ENCODE assay signal across 20 cellular contexts in the genomic region with DNA sequence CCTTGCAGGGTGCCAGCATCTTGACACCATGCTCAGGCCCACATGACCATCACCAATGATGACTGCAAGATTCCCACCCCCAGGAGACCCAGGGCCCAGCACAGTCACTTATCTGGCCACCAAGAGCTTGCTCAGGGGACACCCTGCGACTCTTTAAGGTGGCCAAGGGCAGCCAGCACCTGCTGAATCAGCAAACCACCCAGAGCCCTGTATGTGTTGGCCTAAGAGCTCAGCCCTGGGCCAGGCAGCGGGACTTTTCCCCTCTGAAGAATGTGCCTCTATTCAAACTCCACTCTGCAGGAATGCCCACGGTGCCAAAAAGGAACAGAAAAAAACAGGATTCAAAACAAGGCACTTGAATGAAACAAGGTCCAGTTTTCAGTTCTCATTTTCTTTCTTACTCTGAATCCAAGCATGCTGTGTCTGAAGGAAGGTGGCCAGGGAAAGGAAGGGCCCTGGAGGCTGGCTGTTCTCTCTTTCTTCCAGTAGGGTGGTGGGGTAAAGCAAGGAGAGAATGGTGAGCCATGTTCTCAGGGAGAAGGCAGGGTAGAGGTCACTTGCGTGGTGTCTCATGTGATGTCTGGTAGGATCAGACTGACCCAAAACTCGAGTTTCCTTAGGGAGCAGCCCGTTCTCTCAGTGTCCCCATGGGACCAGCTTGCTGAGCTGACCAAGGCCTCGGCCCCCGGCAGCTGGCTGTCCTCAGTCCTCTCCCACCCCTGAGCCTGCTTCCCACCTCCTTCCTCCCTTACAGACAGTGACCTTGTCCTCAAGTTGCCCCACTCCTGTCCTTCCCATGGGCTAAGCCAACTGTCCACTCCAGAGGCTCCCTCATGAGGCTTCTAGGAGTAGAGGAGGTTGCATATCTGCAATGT.
DNase-seq lines count a peak whose midpoint lies in the region; ATAC-seq and TF ChIP-seq lines count a peak whose summit lies in the region.
"Had no signal": no experiment of that assay in that cellular context is flagged by ENCODE, and none has a peak within 500 bp of the region (broad histone marks: within the 10 kb centered on the region; RNA-seq: fewer than 3 reads in every experiment).

No MANE protein-coding gene starts in this region.

- no peaks in the 10 kb centered on the region for H3K79me2 ChIP-seq in trophoblast cell (ENCODE audit: control insufficient read depth, insufficient read depth, low read length, poor library complexity)

- no CpG with 5 or more reads among the region's 8 CpGs for WGBS in trophoblast cell (ENCODE audit: extremely low coverage, insufficient coverage, insufficient read length)

- peaks cover 2 to 4% of the 10 kb centered on the region in 2 donors for H3K27me3 Mint-ChIP-seq in CD4-positive, alpha-beta memory T cell
- no peaks in the 10 kb centered on the region for H3K27me3 Mint-ChIP-seq in CD8-positive, alpha-beta T cell (ENCODE audit: low read depth)
- H3K27me3 Mint-ChIP-seq: activated CD8-positive, alpha-beta memory T cell treated with anti-CD3 and anti-CD28 coated beads, Interleukin-2, amount 10 ng/mL, durations not matched to agents 7 days and 5 days; CD4-positive, alpha-beta T cell; memory B cell; type B pancreatic cell had no signal

- H3K14ac ChIP-seq in trophoblast cell (ENCODE audit: low read length): no peak overlapping the region

- no peak overlapping the region for H3K4ac ChIP-seq in trophoblast cell (ENCODE audit: low read depth, low read length)

- intact Hi-C loops in Right ventricle myocardium inferior (cut with DNase I): loop anchor here (5.0 kb wide), 1 partner anchor 105 kb away; no protein-coding TSS in a partner anchor
- intact Hi-C loops in cardiac septum (cut with DNase I): loop anchor here (5.0 kb wide), 1 partner anchor 95 kb away; no protein-coding TSS in a partner anchor
- intact Hi-C loops in left ventricle myocardium inferior (cut with micrococcal nuclease): loop anchor here (10.0 kb wide), 1 partner anchor 152 kb away; a partner anchor contains a TSS
- intact Hi-C loops in vagina (cut with DNase I): no loop called here
- intact Hi-C loops in CD4-positive, alpha-beta memory T cell (cut with micrococcal nuclease): no loop called here
- intact Hi-C loops in CD8-positive, alpha-beta T cell (cut with DNase I, micrococcal nuclease): no loop called here

- H3K36me3 ChIP-seq in left ventricle myocardium inferior (no peaks in the 10 kb centered on the region), trophoblast cell (ENCODE audit: control insufficient read depth in 1 of 2, insufficient read depth in 2 of 2, low read length in 2 of 2) (no peaks in the 10 kb centered on the region), vagina (no peaks in the 10 kb centered on the region)
- H3K36me3 ChIP-seq in CD4-positive, alpha-beta memory T cell (ENCODE audit: insufficient read depth, low read length): no peaks in the 10 kb centered on the region
- no peaks in the 10 kb centered on the region for H3K36me3 ChIP-seq in CD8-positive, alpha-beta T cell (ENCODE audit: insufficient read depth, low read length)
- H3K36me3 ChIP-seq: WERI-Rb-1 had no signal

- POLR2A ChIA-PET in CD4-positive, alpha-beta memory T cell (lab: Charles Lee; ENCODE audit: partially characterized antibody): no interaction called here
- POLR2A ChIA-PET in CD8-positive, alpha-beta T cell (lab: Charles Lee): no interaction called here

- TF ChIP-seq CTCF in left ventricle myocardium inferior (IDR thresholded peaks at IDR 0.05; ENCODE audit: borderline replicate concordance): peak; percentile 28
- TF ChIP-seq CTCF in vagina (IDR thresholded peaks at IDR 0.05): no peak
- TF ChIP-seq CTCF in CD8-positive, alpha-beta T cell (IDR thresholded peaks at IDR 0.05): no peak

- CTCF ChIA-PET in CD4-positive, alpha-beta memory T cell (lab: Charles Lee; ENCODE audit: partially characterized antibody): no interaction called here
- CTCF ChIA-PET in CD8-positive, alpha-beta T cell (lab: Charles Lee): no interaction called here

- H3K4me1 Mint-ChIP-seq in CD4-positive, alpha-beta memory T cell: no peaks in the 10 kb centered on the region
- H3K4me1 Mint-ChIP-seq in CD8-positive, alpha-beta T cell (ENCODE audit: low read depth): no peaks in the 10 kb centered on the region
- H3K4me1 Mint-ChIP-seq: activated CD8-positive, alpha-beta memory T cell treated with anti-CD3 and anti-CD28 coated beads, Interleukin-2, amount 10 ng/mL, durations not matched to agents 7 days and 5 days; activated naive CD4-positive, alpha-beta T cell treated with anti-CD3 and anti-CD28 coated beads, Interleukin-2, amount 10 ng/mL, durations not matched to agents 7 days and 5 days; memory B cell had no signal

- H3K9me3 Mint-ChIP-seq in CD4-positive, alpha-beta memory T cell: no peaks in the 10 kb centered on the region
- no peaks in the 10 kb centered on the region for H3K9me3 Mint-ChIP-seq in CD8-positive, alpha-beta T cell
- H3K9me3 Mint-ChIP-seq: activated naive CD4-positive, alpha-beta T cell treated with anti-CD3 and anti-CD28 coated beads, Interleukin-2, amount 10 ng/mL, durations not matched to agents 7 days and 5 days; CD4-positive, alpha-beta T cell had no signal

- H3K4me3 Mint-ChIP-seq in CD4-positive, alpha-beta memory T cell: no peak overlapping the region
- H3K4me3 Mint-ChIP-seq in CD8-positive, alpha-beta T cell: no peak overlapping the region
- H3K4me3 Mint-ChIP-seq: activated CD8-positive, alpha-beta memory T cell treated with anti-CD3 and anti-CD28 coated beads, Interleukin-2, amount 10 ng/mL, durations not matched to agents 7 days and 5 days; activated naive CD4-positive, alpha-beta T cell treated with anti-CD3 and anti-CD28 coated beads, Interleukin-2, amount 10 ng/mL, durations not matched to agents 7 days and 5 days; CD4-positive, alpha-beta T cell; memory B cell; type B pancreatic cell had no signal

- H3K9ac ChIP-seq in trophoblast cell (ENCODE audit: low read length): no peak overlapping the region

- H3K9me3 ChIP-seq in left ventricle myocardium inferior (replicated peaks) (no peaks in the 10 kb centered on the region), trophoblast cell (ENCODE audit: insufficient read depth, low read depth, low read length) (peaks cover 2% of the 10 kb centered on the region), vagina (no peaks in the 10 kb centered on the region)
- H3K9me3 ChIP-seq in CD4-positive, alpha-beta memory T cell (ENCODE audit: control insufficient read depth in 1 of 2, low read length in 2 of 2): no peaks in the 10 kb centered on the region
- no peaks in the 10 kb centered on the region for H3K9me3 ChIP-seq in CD8-positive, alpha-beta T cell (ENCODE audit: low read length)

- no peaks in the 10 kb centered on the region for H3K27me3 ChIP-seq in left ventricle myocardium inferior (ENCODE audit: low read depth)
- H3K27me3 ChIP-seq in trophoblast cell (ENCODE audit: insufficient read depth, low read length): no peaks in the 10 kb centered on the region
- no peaks in the 10 kb centered on the region for H3K27me3 ChIP-seq in vagina
- no peaks in the 10 kb centered on the region for H3K27me3 ChIP-seq in CD4-positive, alpha-beta memory T cell (ENCODE audit: insufficient read depth, low read length)
- H3K27me3 ChIP-seq in CD8-positive, alpha-beta T cell (ENCODE audit: insufficient read depth, low read length): no peaks in the 10 kb centered on the region

- in situ Hi-C loops in ACHN (cut with HindIII; ENCODE audit: low pct_ligation_motif_present, low pct_unique_long_range_greater_than_20kb, low sequenced_read_pairs): no loop called here

- ATAC-seq in Right ventricle myocardium inferior: peak; percentile 77
- ATAC-seq in CD8-positive, alpha-beta T cell: no peak
- ATAC-seq: activated CD8-positive, alpha-beta memory T cell treated with anti-CD3 and anti-CD28 coated beads, Interleukin-2, amount 10 ng/mL, durations not matched to agents 7 days and 5 days had no signal

- TF ChIP-seq POLR2A in vagina (IDR thresholded peaks at IDR 0.05): no peak

- H3K4me3 ChIP-seq in left ventricle myocardium inferior (no peak overlapping the region), trophoblast cell (ENCODE audit: low read depth, low read length) (peak overlapping the region; percentile 53), vagina (no peak overlapping the region)
- no peak overlapping the region for H3K4me3 ChIP-seq in CD4-positive, alpha-beta memory T cell (ENCODE audit: low read length in 2 of 2)
- no peak overlapping the region for H3K4me3 ChIP-seq in CD8-positive, alpha-beta T cell (ENCODE audit: low read depth, low read length)

- H3K23ac ChIP-seq in trophoblast cell (ENCODE audit: low read length): no peak overlapping the region

- H3K4me1 ChIP-seq in left ventricle myocardium inferior: peaks cover 80% of the 10 kb centered on the region
- peaks cover 0 to 4% of the 10 kb centered on the region in 2 experiments for H3K4me1 ChIP-seq in trophoblast cell (ENCODE audit: control insufficient read depth in 1 of 2, insufficient read depth in 2 of 2, low read length in 2 of 2)
- H3K4me1 ChIP-seq in vagina: peaks cover 27% of the 10 kb centered on the region
- H3K4me1 ChIP-seq in CD4-positive, alpha-beta memory T cell (ENCODE audit: insufficient read depth, low read length): no peaks in the 10 kb centered on the region
- H3K4me1 ChIP-seq in CD8-positive, alpha-beta T cell (ENCODE audit: insufficient read depth, low read length): no peaks in the 10 kb centered on the region

- peak; percentile 80 for DNase-seq in Right ventricle myocardium inferior (ENCODE audit: missing footprints)
- DNase-seq in cardiac septum (ENCODE audit: low spot score): no peak
- peak; percentile 74 for DNase-seq in left ventricle myocardium inferior
- no peak for DNase-seq in trophoblast cell
- no peak for DNase-seq in vagina (ENCODE audit: extremely low spot score in 2 of 2)
- no peak for DNase-seq in CD4-positive, alpha-beta memory T cell
- no peak for DNase-seq in CD8-positive, alpha-beta T cell
- DNase-seq in ACHN: no peak
- DNase-seq: 8988T; activated CD8-positive, alpha-beta memory T cell treated with anti-CD3 and anti-CD28 coated beads, Interleukin-2, amount 10 ng/mL, durations not matched to agents 7 days and 5 days; activated naive CD4-positive, alpha-beta T cell treated with anti-CD3 and anti-CD28 coated beads, Interleukin-2, amount 10 ng/mL, durations not matched to agents 7 days and 5 days; CD4-positive, alpha-beta T cell; cerebellar nuclear complex; NCI-H2081 treated with DMSO at 0.1 percent for 48 hours; NCI-H82; stimulated activated CD4-positive, alpha-beta T cell treated with anti-CD3 and anti-CD28 coated beads, Interleukin-12 subunit alpha, Interleukin-12 subunit beta, amount 100 ng/mL, for 4 hours; WERI-Rb-1 had no signal

- no peak overlapping the region for H2BK5ac ChIP-seq in trophoblast cell (ENCODE audit: low read depth, low read length, poor library complexity)

- no peaks in the 10 kb centered on the region for H3K36me3 Mint-ChIP-seq in CD4-positive, alpha-beta memory T cell
- no peaks in the 10 kb centered on the region for H3K36me3 Mint-ChIP-seq in CD8-positive, alpha-beta T cell
- H3K36me3 Mint-ChIP-seq: activated CD8-positive, alpha-beta memory T cell treated with anti-CD3 and anti-CD28 coated beads, Interleukin-2, amount 10 ng/mL, durations not matched to agents 7 days and 5 days; activated naive CD4-positive, alpha-beta T cell treated with anti-CD3 and anti-CD28 coated beads, Interleukin-2, amount 10 ng/mL, durations not matched to agents 7 days and 5 days; memory B cell; type B pancreatic cell had no signal

- no peak overlapping the region for H4K12ac ChIP-seq in trophoblast cell (ENCODE audit: low read depth, low read length)

- H3K4me2 ChIP-seq in trophoblast cell (ENCODE audit: low read length): no peak overlapping the region

- no peak overlapping the region for H2BK120ac ChIP-seq in trophoblast cell (ENCODE audit: insufficient read depth, low read length, poor library complexity)

- no peak overlapping the region for H4K91ac ChIP-seq in trophoblast cell (ENCODE audit: low read depth, low read length)

- no peak overlapping the region for H3K27ac Mint-ChIP-seq in CD4-positive, alpha-beta memory T cell
- no peak overlapping the region for H3K27ac Mint-ChIP-seq in CD8-positive, alpha-beta T cell
- H3K27ac Mint-ChIP-seq: activated CD8-positive, alpha-beta memory T cell treated with anti-CD3 and anti-CD28 coated beads, Interleukin-2, amount 10 ng/mL, durations not matched to agents 7 days and 5 days; activated naive CD4-positive, alpha-beta T cell treated with anti-CD3 and anti-CD28 coated beads, Interleukin-2, amount 10 ng/mL, durations not matched to agents 7 days and 5 days; CD4-positive, alpha-beta T cell; memory B cell; type B pancreatic cell had no signal

- H3K27ac ChIP-seq in left ventricle myocardium inferior (replicated peaks) (peak overlapping the region; percentile 85), trophoblast cell (ENCODE audit: low read depth, low read length) (no peak overlapping the region), vagina (peak overlapping the region; percentile 79)
- H3K27ac ChIP-seq in CD4-positive, alpha-beta memory T cell (ENCODE audit: low read depth, low read length): no peak overlapping the region
- H3K27ac ChIP-seq in CD8-positive, alpha-beta T cell (ENCODE audit: low read depth, low read length): no peak overlapping the region
- H3K27ac ChIP-seq: epithelial cell of prostate, WERI-Rb-1 had no signal

- no peaks in the 10 kb centered on the region for H3K79me1 ChIP-seq in trophoblast cell (ENCODE audit: low read length)

- no peak overlapping the region for H2AK5ac ChIP-seq in trophoblast cell (ENCODE audit: low read length)

- H2AFZ ChIP-seq in trophoblast cell (ENCODE audit: insufficient read depth, low read length, poor library complexity): no peak overlapping the region

- H4K8ac ChIP-seq in trophoblast cell (ENCODE audit: low read depth, low read length): no peak overlapping the region

- H3K18ac ChIP-seq in trophoblast cell (ENCODE audit: low read length): no peak overlapping the region

- H2BK12ac ChIP-seq in trophoblast cell (ENCODE audit: low read length): no peak overlapping the region

Comparison
In these comparisons a context has a peak if more than half of its experiments do, and no peak if none do; other contexts are left out.
1. DNase-seq: peak in Right ventricle myocardium inferior (single experiment) and left ventricle myocardium inferior (single experiment); none in cardiac septum (single experiment), trophoblast cell (0 of 2), vagina (0 of 2), CD4-positive, alpha-beta memory T cell (0 of 5), CD8-positive, alpha-beta T cell (0 of 7) and ACHN (single experiment).
2. H3K27ac ChIP-seq: peak in left ventricle myocardium inferior (single experiment) and vagina (single experiment); none in trophoblast cell (single experiment), CD4-positive, alpha-beta memory T cell (single experiment) and CD8-positive, alpha-beta T cell (single experiment).
3. intact Hi-C loops: an anchor here in Right ventricle myocardium inferior (5.0 kb wide), cardiac septum (5.0 kb wide) and left ventricle myocardium inferior (10.0 kb wide); none called in vagina, CD4-positive, alpha-beta memory T cell and CD8-positive, alpha-beta T cell.